Comparison of ENCODE assay signal across 11 cellular contexts in genomic region chr10:103277713-103278299, GRCh38. TPM values are rescaled to one million over a fixed set of nuclear protein-coding genes. Genes with fewer than 3 reads are reported as not detected.
A peak's percentile ranks its signal among the peaks of the same experiment; 100 is the strongest.
DNase-seq lines count a peak whose midpoint lies in the region; ATAC-seq and TF ChIP-seq lines count a peak whose summit lies in the region.
"Had no signal": no experiment of that assay in that cellular context is flagged by ENCODE, and none has a peak within 500 bp of the region (broad histone marks: within the 10 kb centered on the region; RNA-seq: fewer than 3 reads in every experiment).

No MANE protein-coding gene starts in this region.

- no peaks in the 10 kb centered on the region for H3K9me3 ChIP-seq in vagina

- peaks cover 60% of the 10 kb centered on the region for H3K27me3 Mint-ChIP-seq in activated CD4-positive, alpha-beta T cell treated with anti-CD3 and anti-CD28 coated beads for 36 hours
- H3K27me3 Mint-ChIP-seq in stimulated activated memory B cell treated with anti-CD40 and anti-IgM and Interleukin-4, amounts not matched to agents 10 μg/mL and 1 μg/mL and 100 μg/mL, for 72 hours = peaks cover 75% of the 10 kb centered on the region

- peaks cover 4% of the 10 kb centered on the region for H3K9me3 Mint-ChIP-seq in activated CD4-positive, alpha-beta T cell treated with anti-CD3 and anti-CD28 coated beads for 36 hours (ENCODE audit: low read depth)
- H3K9me3 Mint-ChIP-seq in stimulated activated memory B cell treated with anti-CD40 and anti-IgM and Interleukin-4, amounts not matched to agents 10 μg/mL and 1 μg/mL and 100 μg/mL, for 72 hours = peaks cover 4% of the 10 kb centered on the region

- H3K27ac Mint-ChIP-seq in activated CD4-positive, alpha-beta T cell treated with anti-CD3 and anti-CD28 coated beads for 36 hours = no peak overlapping the region
- no peak overlapping the region for H3K27ac Mint-ChIP-seq in stimulated activated memory B cell treated with anti-CD40 and anti-IgM and Interleukin-4, amounts not matched to agents 10 μg/mL and 1 μg/mL and 100 μg/mL, for 72 hours
- H3K27ac Mint-ChIP-seq: CD4-positive, CD25-positive, alpha-beta regulatory T cell had no signal

- TF ChIP-seq CTCF in vagina (IDR thresholded peaks at IDR 0.05) = no peak

- CTCF ChIA-PET in activated CD4-positive, alpha-beta T cell treated with anti-CD3 and anti-CD28 coated beads for 36 hours (lab: Charles Lee) = interaction anchor here (0.6 to 1.6 kb wide), 4 partner anchors 14 to 130 kb away, joined by 3 to 4 read pairs (median 3); no protein-coding TSS in a partner anchor

- peak overlapping the region in 1 of 2 donors; percentile 14 for H3K4me3 ChIP-seq in vagina

- H3K27ac ChIP-seq in vagina = no peak overlapping the region

- peaks cover 16% of the 10 kb centered on the region for H3K4me1 ChIP-seq in vagina

- POLR2A ChIA-PET in activated CD4-positive, alpha-beta T cell treated with anti-CD3 and anti-CD28 coated beads for 36 hours (lab: Charles Lee) = interaction anchor here (0.7 to 1.6 kb wide), 2 partner anchors 84 to 85 kb away, joined by 3 to 4 read pairs; no protein-coding TSS in a partner anchor

- no peaks in the 10 kb centered on the region for H3K36me3 ChIP-seq in vagina

- intact Hi-C loops in activated CD4-positive, alpha-beta T cell treated with anti-CD3 and anti-CD28 coated beads for 36 hours (cut with DNase I, micrococcal nuclease) = no loop called here
- intact Hi-C loops in head of caudate nucleus (cut with DNase I) = no loop called here
- intact Hi-C loops in vagina (cut with DNase I) = no loop called here

- TF ChIP-seq POLR2A in vagina (IDR thresholded peaks at IDR 0.05) = no peak

- DNase-seq in activated CD4-positive, alpha-beta T cell treated with anti-CD3 and anti-CD28 coated beads for 48 hours = peak; percentile 3
- no peak for DNase-seq in activated CD4-positive, alpha-beta T cell treated with anti-CD3 and anti-CD28 coated beads for 36 hours
- DNase-seq in NCI-H69 (lab: John Stamatoyannopoulos, UW) (peak; percentile 44), head of caudate nucleus (peak in 25 of 42 donors; percentile 5 to 51 (median 23)), T1000 (lab: John Stamatoyannopoulos, UW) (no peak), vagina (ENCODE audit: extremely low spot score in 2 of 2) (no peak), epidermal melanocyte (ENCODE audit: insufficient read length, low spot score) (no peak)
- DNase-seq: stimulated activated CD4-positive, alpha-beta T cell treated with anti-CD3 and anti-CD28 coated beads, Interleukin-4, amount 100 ng/mL, for 4 hours had no signal

- peaks cover 1% of the 10 kb centered on the region for H3K36me3 Mint-ChIP-seq in activated CD4-positive, alpha-beta T cell treated with anti-CD3 and anti-CD28 coated beads for 36 hours (ENCODE audit: low read depth)
- H3K36me3 Mint-ChIP-seq in stimulated activated memory B cell treated with anti-CD40 and anti-IgM and Interleukin-4, amounts not matched to agents 10 μg/mL and 1 μg/mL and 100 μg/mL, for 72 hours = no peaks in the 10 kb centered on the region
- H3K36me3 Mint-ChIP-seq: CD4-positive, CD25-positive, alpha-beta regulatory T cell had no signal

- H3K4me3 Mint-ChIP-seq in activated CD4-positive, alpha-beta T cell treated with anti-CD3 and anti-CD28 coated beads for 36 hours = no peak overlapping the region
- H3K4me3 Mint-ChIP-seq in stimulated activated memory B cell treated with anti-CD40 and anti-IgM and Interleukin-4, amounts not matched to agents 10 μg/mL and 1 μg/mL and 100 μg/mL, for 72 hours = peak overlapping the region; percentile 68

- ATAC-seq in activated CD4-positive, alpha-beta T cell treated with anti-CD3 and anti-CD28 coated beads for 36 hours = no peak
- ATAC-seq in stimulated activated memory B cell treated with anti-CD40 and anti-IgM and Interleukin-4, amounts not matched to agents 10 μg/mL and 1 μg/mL and 100 μg/mL, for 72 hours = no peak

- H3K4me1 Mint-ChIP-seq in activated CD4-positive, alpha-beta T cell treated with anti-CD3 and anti-CD28 coated beads for 36 hours = peaks cover 8% of the 10 kb centered on the region
- peaks cover 12% of the 10 kb centered on the region for H3K4me1 Mint-ChIP-seq in stimulated activated memory B cell treated with anti-CD40 and anti-IgM and Interleukin-4, amounts not matched to agents 10 μg/mL and 1 μg/mL and 100 μg/mL, for 72 hours

- H3K27me3 ChIP-seq in vagina = peaks cover 20% of the 10 kb centered on the region

RNA-seq across cellular contexts. Expression of gene INA, which starts 0.9 kb away (rescaled TPM):
- total RNA-seq in activated CD4-positive, alpha-beta T cell treated with anti-CD3 and anti-CD28 coated beads for 36 hours = under 1 TPM; 0.32 to 0.35 TPM
- 3.9 TPM for total RNA-seq in vagina
- total RNA-seq: CD4-positive, CD25-positive, alpha-beta regulatory T cell; HT1080 had no signal

RNA-seq across cellular contexts. Expression of gene RPEL1, which starts 32.1 kb away (rescaled TPM):
- total RNA-seq in activated CD4-positive, alpha-beta T cell treated with anti-CD3 and anti-CD28 coated beads for 36 hours = not detected
- total RNA-seq in vagina = not detected
- total RNA-seq: CD4-positive, CD25-positive, alpha-beta regulatory T cell; HT1080 had no signal

Comparison
In these comparisons a context has a peak if more than half of its experiments do, and no peak if none do; other contexts are left out.
1. DNase-seq: peak in activated CD4-positive, alpha-beta T cell treated with anti-CD3 and anti-CD28 coated beads for 48 hours (single experiment), NCI-H69 (single experiment) and head of caudate nucleus (25 of 42); none in activated CD4-positive, alpha-beta T cell treated with anti-CD3 and anti-CD28 coated beads for 36 hours (single experiment), T1000 (single experiment), vagina (0 of 2) and epidermal melanocyte (single experiment).